9 cellular contexts compared by ENCODE assay signal in the genomic region with DNA sequence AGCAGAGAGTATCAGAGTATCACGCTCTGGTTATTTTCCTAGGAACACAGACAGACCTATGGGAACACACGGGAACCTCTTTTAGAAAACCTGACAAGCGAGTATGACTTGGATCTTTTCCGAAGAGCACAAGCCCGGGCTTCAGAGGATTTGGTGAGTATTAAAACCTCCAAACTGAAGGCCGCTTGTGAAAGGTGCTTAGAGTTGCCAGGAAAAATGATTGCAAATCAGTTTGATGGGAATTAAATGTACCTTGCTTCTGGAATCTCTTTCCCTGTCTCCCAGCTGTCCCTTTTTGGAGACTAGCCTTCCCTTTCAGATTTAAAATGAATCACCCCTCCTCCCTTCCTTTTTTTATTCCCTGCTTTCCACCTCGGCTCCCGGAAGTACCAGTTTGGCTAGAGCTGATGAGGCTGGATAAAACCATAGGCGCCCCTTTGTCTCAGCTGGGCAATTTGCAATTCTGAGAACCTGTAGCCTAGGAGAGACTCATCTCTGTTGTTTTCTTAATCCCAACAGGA. TPM values are rescaled to one million over a fixed set of nuclear protein-coding genes. Genes with fewer than 3 reads are reported as not detected.
DNase-seq lines count a peak whose midpoint lies in the region; FAIRE-seq and TF ChIP-seq lines count a peak whose summit lies in the region.
"Had no signal": no experiment of that assay in that cellular context is flagged by ENCODE, and none has a peak within 500 bp of the region (broad histone marks: within the 10 kb centered on the region; RNA-seq: fewer than 3 reads in every experiment).

No MANE protein-coding gene starts in this region.

- DNase-seq in NCI-H1048 (lab: John Stamatoyannopoulos, UW) (peak; percentile 37), astrocyte (ENCODE audit: low read depth) (no peak), iPS-NIHi7 (ENCODE audit: extremely low spot score) (peak; percentile 73), smooth muscle cell (lab: John Stamatoyannopoulos, UW; ENCODE audit: unreplicated experiment) (no peak), hepatic stellate cell (ENCODE audit: low spot score) (no peak), CD14-positive monocyte (ENCODE audit: low spot score) (no peak), NCI-H1417 (lab: John Stamatoyannopoulos, UW) (no peak)
- DNase-seq: stimulated activated CD8-positive, alpha-beta memory T cell treated with anti-CD3 and anti-CD28 coated beads, Interleukin-4, amount 100 ng/mL, for 48 hours had no signal

- no peaks in the 10 kb centered on the region for H3K9me3 Mint-ChIP-seq in astrocyte (ENCODE audit: unreplicated experiment)
- no peaks in the 10 kb centered on the region for H3K9me3 Mint-ChIP-seq in CD14-positive monocyte

- FAIRE-seq in astrocyte (lab: Jason Lieb, UNC): no peak

- H3K36me3 ChIP-seq in astrocyte (ENCODE audit: insufficient read depth, low read length) (peaks cover 42% of the 10 kb centered on the region), smooth muscle cell (ENCODE audit: low read depth) (peaks cover 4% of the 10 kb centered on the region)

- peak overlapping the region; percentile 34 for H3K9ac ChIP-seq in astrocyte (ENCODE audit: low read length)
- H3K9ac ChIP-seq in smooth muscle cell (ENCODE audit: low read depth): no peak overlapping the region

- H3K4me2 ChIP-seq in astrocyte (ENCODE audit: low read length) (peak overlapping the region; percentile 60), smooth muscle cell (no peak overlapping the region)

- H3K27ac ChIP-seq in astrocyte (ENCODE audit: low read depth, low read length): no peak overlapping the region
- H3K27ac ChIP-seq in smooth muscle cell (ENCODE audit: low read depth): peak overlapping the region; percentile 32

- H2AFZ ChIP-seq in astrocyte (ENCODE audit: low read depth, low read length): no peak overlapping the region
- no peak overlapping the region for H2AFZ ChIP-seq in smooth muscle cell (ENCODE audit: low read depth)

- H4K20me1 ChIP-seq in astrocyte (ENCODE audit: insufficient read depth, low read length) (peaks cover 6% of the 10 kb centered on the region), smooth muscle cell (ENCODE audit: low read depth) (peaks cover 46% of the 10 kb centered on the region)

- H3K4me1 Mint-ChIP-seq in astrocyte (ENCODE audit: low read depth, unreplicated experiment) (peaks cover 22% of the 10 kb centered on the region), CD14-positive monocyte (no peaks in the 10 kb centered on the region)

- H3K4me3 Mint-ChIP-seq in astrocyte (ENCODE audit: unreplicated experiment): peak overlapping the region; percentile 76
- H3K4me3 Mint-ChIP-seq in CD14-positive monocyte: no peak overlapping the region

- H3K79me2 ChIP-seq in astrocyte (ENCODE audit: insufficient read depth, low read length) (peaks cover 14% of the 10 kb centered on the region), smooth muscle cell (ENCODE audit: low read depth) (no peaks in the 10 kb centered on the region)

- H3K9me3 ChIP-seq in astrocyte (ENCODE audit: insufficient read depth, low read depth, low read length): no peaks in the 10 kb centered on the region
- H3K9me3 ChIP-seq in smooth muscle cell (replicated peaks; ENCODE audit: low read depth): no peaks in the 10 kb centered on the region

- intact Hi-C loops in CD14-positive monocyte (cut with micrococcal nuclease): no loop called here

- no peaks in the 10 kb centered on the region for H3F3A ChIP-seq in smooth muscle cell (ENCODE audit: low read depth)

- H3K27me3 ChIP-seq in astrocyte (ENCODE audit: insufficient read depth, low read length) (no peaks in the 10 kb centered on the region), smooth muscle cell (ENCODE audit: low read depth) (no peaks in the 10 kb centered on the region)

- H3K4me3 ChIP-seq in astrocyte (ENCODE audit: insufficient read depth, low read depth, low read length) (no peak overlapping the region), smooth muscle cell (no peak overlapping the region)

- TF ChIP-seq CTCF in astrocyte (IDR thresholded peaks at IDR 0.05; ENCODE audit: insufficient read depth, low read depth, low read length): no peak
- no peak for TF ChIP-seq CTCF in smooth muscle cell (IDR thresholded peaks at IDR 0.05; ENCODE audit: borderline replicate concordance, insufficient read depth, poor library complexity, severe bottlenecking)
- no peak for TF ChIP-seq CTCF in CD14-positive monocyte (IDR thresholded peaks at IDR 0.05)

- H3K36me3 Mint-ChIP-seq in astrocyte (ENCODE audit: low read depth, unreplicated experiment) (peaks cover 8% of the 10 kb centered on the region), CD14-positive monocyte (peaks cover 66 to 93% of the 10 kb centered on the region in 2 donors)

- WGBS in smooth muscle cell (ENCODE audit: low lambda C conversion rate): 43% methylated on average over 9 of the region's 9 CpGs

- H3K27me3 Mint-ChIP-seq in astrocyte (ENCODE audit: low read depth, unreplicated experiment) (no peaks in the 10 kb centered on the region), CD14-positive monocyte (ENCODE audit: low read depth in 3 of 3) (no peaks in the 10 kb centered on the region)

- H3K27ac Mint-ChIP-seq in astrocyte (ENCODE audit: unreplicated experiment) (peak overlapping the region; percentile 87), CD14-positive monocyte (peak overlapping the region in 2 of 7 donors; percentile 6 to 42)

- H3K4me1 ChIP-seq in astrocyte (ENCODE audit: insufficient read depth, low read length): peaks cover 15% of the 10 kb centered on the region
- H3K4me1 ChIP-seq in smooth muscle cell (ENCODE audit: low read depth): peaks cover 22% of the 10 kb centered on the region

RNA-seq across cellular contexts. Expression of a gene that starts 27.3 kb away (rescaled TPM):
- total RNA-seq in astrocyte (40.8 and 42.0 TPM in 2 replicates), smooth muscle cell (22.7 and 32.0 TPM in 2 replicates)
- polyA plus RNA-seq in smooth muscle cell (17.2 and 21.7 TPM in 2 replicates), CD14-positive monocyte (10 to 100 TPM; 17.5 to 28.1 TPM)

RNA-seq across cellular contexts. Expression of a gene that starts 32.0 kb away (rescaled TPM):
- not detected in 2 replicates for total RNA-seq in astrocyte
- not detected in 2 replicates for total RNA-seq in smooth muscle cell
- not detected in 2 replicates for polyA plus RNA-seq in smooth muscle cell
- polyA plus RNA-seq in CD14-positive monocyte: not detected
- total RNA-seq: renal cortical epithelial cell had no signal

RNA-seq across cellular contexts. Expression of a gene that starts 51.9 kb away (rescaled TPM):
- total RNA-seq in astrocyte: 5.4 and 8.0 TPM in 2 replicates
- total RNA-seq in smooth muscle cell: 4.9 and 7.1 TPM in 2 replicates
- polyA plus RNA-seq in smooth muscle cell: 6.3 and 8.3 TPM in 2 replicates
- polyA plus RNA-seq in CD14-positive monocyte: 10 to 100 TPM; 11.8 to 17.9 TPM

Comparison
In these comparisons a context has a peak if more than half of its experiments do, and no peak if none do; other contexts are left out.
1. DNase-seq: peak in NCI-H1048 (single experiment) and iPS-NIHi7 (single experiment); none in astrocyte (single experiment), smooth muscle cell (single experiment), hepatic stellate cell (single experiment), CD14-positive monocyte (single experiment) and NCI-H1417 (0 of 3).